ENCODE assay signal across 15 cellular contexts in genomic region chr22:50684986-50685385, GRCh38. TPM values are rescaled to one million over a fixed set of nuclear protein-coding genes. Genes with fewer than 3 reads are reported as not detected.
DNase-seq lines count a peak whose midpoint lies in the region; ATAC-seq and TF ChIP-seq lines count a peak whose summit lies in the region.
"Had no signal": no experiment of that assay in that cellular context is flagged by ENCODE, and none has a peak within 500 bp of the region (broad histone marks: within the 10 kb centered on the region; RNA-seq: fewer than 3 reads in every experiment).

No MANE protein-coding gene starts in this region.

- no peak for TF ChIP-seq CTCF in GM20000 (IDR thresholded peaks at IDR 0.05; ENCODE audit: extremely low read depth, missing control alignments)

- DNase-seq in GM20000 (ENCODE audit: low spot score) (peak; percentile 11), amniotic epithelial cell (ENCODE audit: low read depth) (peak; percentile 26), left cardiac atrium (peak; percentile 28), smooth muscle cell of the brain vasculature (ENCODE audit: low read depth, low spot score) (peak; percentile 84)
- DNase-seq: activated CD4-positive, alpha-beta T cell treated with anti-CD3 and anti-CD28 coated beads, Interleukin-2, amount 50 U/mL, for 1 hour; activated effector memory CD4-positive, alpha-beta T cell treated with anti-CD3 and anti-CD28 coated beads, Interleukin-2, amount 50 U/mL, for 16 hours; C1 segment of cervical spinal cord; DMS79 treated with DMSO at 0.1 percent for 48 hours; NCI-H187 treated with DMSO at 0.1 percent for 48 hours; NCI-H69; stimulated activated CD4-positive, alpha-beta T cell treated with anti-CD3 and anti-CD28 coated beads, Interleukin-1b, Interleukin-23, amount 100 ng/mL, for 48 hours; tibial artery had no signal

- intact Hi-C loops in left cardiac atrium (cut with DNase I), result no loop called here

- ATAC-seq in left cardiac atrium (no peak), GM21825 (IDR thresholded peaks at IDR 0.05; ENCODE audit: unreplicated experiment) (no peak), HG03442 (IDR thresholded peaks at IDR 0.05; ENCODE audit: unreplicated experiment) (no peak), HG02938 (IDR thresholded peaks at IDR 0.05; ENCODE audit: unreplicated experiment) (no peak)

RNA-seq across cellular contexts. Expression of gene SHANK3, which starts 12.4 kb away (rescaled TPM):
- 10 to 100 TPM; 19.5 to 34.1 TPM for total RNA-seq in left cardiac atrium

RNA-seq across cellular contexts. Expression of gene ACR, which starts 53.0 kb away (rescaled TPM):
- total RNA-seq in left cardiac atrium, result 1 to 10 TPM in 1 of 2 donors, not detected in 1; 1.5 TPM

RNA-seq across cellular contexts. Expression of gene ARSA, which starts 57.0 kb away (rescaled TPM):
- total RNA-seq in left cardiac atrium, result 10 to 100 TPM; 27.0 to 32.5 TPM

Comparison
In these comparisons a context has a peak if more than half of its experiments do, and no peak if none do; other contexts are left out.
1. DNase-seq: peak in every context shown above with its lines; median percentile 84 in smooth muscle cell of the brain vasculature; 28 in left cardiac atrium; 26 in amniotic epithelial cell; 11 in GM20000.